Comparison of ENCODE assay signal across 15 cellular contexts in the genomic region with DNA sequence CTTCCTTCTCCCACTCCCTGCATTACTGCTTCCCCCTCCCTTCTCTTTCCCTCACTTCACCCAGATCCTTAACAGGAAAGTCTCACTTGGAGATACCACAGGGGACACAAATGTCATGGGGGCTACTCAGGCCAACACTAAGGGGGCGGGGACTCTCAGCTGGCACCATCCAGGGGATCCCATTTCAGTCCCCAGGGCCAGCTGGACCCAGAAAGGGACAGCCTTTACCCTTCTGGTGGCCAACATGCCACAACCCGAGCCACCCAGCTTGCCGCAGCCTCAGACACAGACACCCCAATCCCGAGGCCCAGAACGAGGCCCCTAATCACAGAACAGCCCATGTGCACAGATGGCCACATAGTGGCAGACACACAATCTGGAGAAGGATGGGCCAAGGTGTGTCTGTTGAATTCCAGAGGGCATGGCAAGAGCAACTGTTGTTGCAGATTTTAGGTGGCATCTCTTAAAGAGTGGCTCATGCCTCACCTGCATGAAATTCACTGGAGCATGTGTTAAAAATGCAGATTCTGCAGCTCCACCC. TPM values are rescaled to one million over a fixed set of nuclear protein-coding genes. Genes with fewer than 3 reads are reported as not detected.
DNase-seq lines count a peak whose midpoint lies in the region; TF ChIP-seq lines count a peak whose summit lies in the region.
"Had no signal": no experiment of that assay in that cellular context is flagged by ENCODE, and none has a peak within 500 bp of the region (broad histone marks: within the 10 kb centered on the region; RNA-seq: fewer than 3 reads in every experiment).

No MANE protein-coding gene starts in this region.

- H3K79me2 ChIP-seq in Loucy (ENCODE audit: insufficient read depth, low read length) (peaks cover 93% of the 10 kb centered on the region), osteoblast (ENCODE audit: insufficient read depth, low read length) (peaks cover 44% of the 10 kb centered on the region)

- H3K4me3 Mint-ChIP-seq in CD4-positive, alpha-beta memory T cell, result peak overlapping the region in 4 of 8 donors; percentile 6 to 57 (median 28)

- H3K4me2 ChIP-seq in Loucy (ENCODE audit: low read depth, low read length, poor library complexity, severe bottlenecking), result peak overlapping the region; percentile 96
- H3K4me2 ChIP-seq in osteoblast (ENCODE audit: insufficient read depth, low read length), result no peak overlapping the region

- no peaks in the 10 kb centered on the region for H3K9me2 ChIP-seq in Loucy (replicated peaks; ENCODE audit: low read depth, low read length)

- H2AFZ ChIP-seq in Loucy (ENCODE audit: low read length) (no peak overlapping the region), osteoblast (ENCODE audit: low read length) (no peak overlapping the region)

- H3K36me3 Mint-ChIP-seq in CD4-positive, alpha-beta memory T cell, result peaks cover 23 to 66% of the 10 kb centered on the region in 2 donors

- intact Hi-C loops in CD4-positive, alpha-beta memory T cell (cut with micrococcal nuclease), result no loop called here

- peak overlapping the region; percentile 81 for H3K9ac ChIP-seq in Loucy (ENCODE audit: low read depth, low read length, poor library complexity, severe bottlenecking)

- H3K9me3 ChIP-seq in CD4-positive, alpha-beta memory T cell (ENCODE audit: control insufficient read depth in 1 of 2, low read length in 2 of 2), result no peaks in the 10 kb centered on the region
- no peaks in the 10 kb centered on the region for H3K9me3 ChIP-seq in Loucy (ENCODE audit: insufficient read depth, low read depth, low read length)
- no peaks in the 10 kb centered on the region for H3K9me3 ChIP-seq in osteoblast (ENCODE audit: low read depth, low read length)
- H3K9me3 ChIP-seq: left lung had no signal

- peaks cover 23% of the 10 kb centered on the region for H3K36me3 ChIP-seq in CD4-positive, alpha-beta memory T cell (ENCODE audit: insufficient read depth, low read length)
- H3K36me3 ChIP-seq in Loucy (ENCODE audit: insufficient read depth, low read length) (peaks cover 11% of the 10 kb centered on the region; the same call in 1 of the 2 replicates), osteoblast (ENCODE audit: insufficient read depth, low read length) (peaks cover 27% of the 10 kb centered on the region)
- H3K36me3 ChIP-seq: cardiac muscle cell had no signal

- CTCF ChIA-PET in CD4-positive, alpha-beta memory T cell (lab: Charles Lee; ENCODE audit: partially characterized antibody), result interaction anchor here (1.4 to 2.0 kb wide), 4 partner anchors 11 to 96 kb away, joined by 3 to 7 read pairs (median 4); a partner anchor contains a TSS

- peaks cover 89% of the 10 kb centered on the region for H3K4me1 ChIP-seq in CD4-positive, alpha-beta memory T cell (ENCODE audit: insufficient read depth, low read length)
- H3K4me1 ChIP-seq in Loucy (ENCODE audit: insufficient read depth, low read length, poor library complexity, severe bottlenecking), result peaks cover 93% of the 10 kb centered on the region
- H3K4me1 ChIP-seq in osteoblast (ENCODE audit: insufficient read depth, low read length), result peaks cover 15% of the 10 kb centered on the region

- no peak overlapping the region for H3K4me3 ChIP-seq in CD4-positive, alpha-beta memory T cell (ENCODE audit: low read length in 2 of 2)
- H3K4me3 ChIP-seq in Loucy (ENCODE audit: low read length, poor library complexity, severe bottlenecking) (peak overlapping the region; percentile 72), coronary artery (peak overlapping the region; percentile 27), osteoblast (ENCODE audit: insufficient read depth, low read length) (no peak overlapping the region)
- H3K4me3 ChIP-seq: cardiac muscle cell, left lung had no signal

- POLR2A ChIA-PET in CD4-positive, alpha-beta memory T cell (lab: Charles Lee; ENCODE audit: partially characterized antibody), result interaction anchor here (2.0 kb wide), 1 partner anchor 9 kb away, joined by 8 read pairs; no protein-coding TSS in a partner anchor

- H3K27ac Mint-ChIP-seq in CD4-positive, alpha-beta memory T cell, result peak overlapping the region; percentile 16 to 91 (median 81)

- peaks cover 10% of the 10 kb centered on the region for H3F3A ChIP-seq in Loucy (ENCODE audit: low read depth)

- no peaks in the 10 kb centered on the region for H3K27me3 ChIP-seq in CD4-positive, alpha-beta memory T cell (ENCODE audit: insufficient read depth, low read length)
- H3K27me3 ChIP-seq in Loucy (ENCODE audit: insufficient read depth, low read length, poor library complexity, severe bottlenecking) (no peaks in the 10 kb centered on the region), osteoblast (ENCODE audit: insufficient read depth, low read length) (no peaks in the 10 kb centered on the region)
- H3K27me3 ChIP-seq: cardiac muscle cell, left lung had no signal

- TF ChIP-seq CTCF in Loucy (conservative IDR thresholded peaks at IDR 0.05; ENCODE audit: low read length) (no peak), coronary artery (IDR thresholded peaks at IDR 0.05) (no peak), osteoblast (IDR thresholded peaks at IDR 0.05; ENCODE audit: extremely low read depth, low read depth, low read length) (no peak)

- DNase-seq in CD4-positive, alpha-beta memory T cell, result no peak
- no peak for DNase-seq in coronary artery (ENCODE audit: low spot score)
- peak; percentile 66 for DNase-seq in osteoblast (ENCODE audit: insufficient read length, low spot score, missing footprints)
- DNase-seq in NCI-H1092 treated with DMSO at 0.1 percent for 48 hours (lab: John Stamatoyannopoulos, UW), result no peak
- no peak for DNase-seq in NCI-H2196 (lab: John Stamatoyannopoulos, UW; ENCODE audit: unreplicated experiment)
- DNase-seq in AG08395 (ENCODE audit: low spot score), result no peak
- DNase-seq: activated gamma-delta T cell, Kasumi-1, left lung, NCI-H1436, NCI-H345, SHP77, T-helper 9 cell had no signal

- no peak overlapping the region for H3K27ac ChIP-seq in CD4-positive, alpha-beta memory T cell (ENCODE audit: low read depth, low read length)
- H3K27ac ChIP-seq in coronary artery, result peak overlapping the region; percentile 60 to 82
- no peak overlapping the region for H3K27ac ChIP-seq in osteoblast (ENCODE audit: low read depth, low read length)

- H3K4me1 Mint-ChIP-seq in CD4-positive, alpha-beta memory T cell, result peaks cover 63 to 96% (median 86%) of the 10 kb centered on the region in 4 donors

- peaks cover 24% of the 10 kb centered on the region for H4K20me1 ChIP-seq in Loucy (ENCODE audit: insufficient read depth, low read length, poor library complexity, severe bottlenecking)
- H4K20me1 ChIP-seq in osteoblast (ENCODE audit: insufficient read depth, low read length), result peaks cover 49% of the 10 kb centered on the region

- H3K27me3 Mint-ChIP-seq in CD4-positive, alpha-beta memory T cell, result no peaks in the 10 kb centered on the region

- H3K9me3 Mint-ChIP-seq in CD4-positive, alpha-beta memory T cell, result peaks cover 0 to 2% (median 0%) of the 10 kb centered on the region in 8 donors

RNA-seq across cellular contexts. Expression of gene CAMK2G, which starts 5.6 kb away (rescaled TPM):
- 10 to 100 TPM; 64.3 to 70.4 TPM for total RNA-seq in CD4-positive, alpha-beta memory T cell
- polyA plus RNA-seq in CD4-positive, alpha-beta memory T cell, result 1 to 10 TPM; 3.8 to 7.8 TPM
- total RNA-seq in osteoblast, result 22.4 and 28.3 TPM in 2 replicates

RNA-seq across cellular contexts. Expression of gene PLAU, which starts 42.2 kb away (rescaled TPM):
- under 1 TPM; 0.64 to 0.91 TPM for total RNA-seq in CD4-positive, alpha-beta memory T cell
- not detected for polyA plus RNA-seq in CD4-positive, alpha-beta memory T cell
- total RNA-seq in osteoblast, result 27.9 and 40.7 TPM in 2 replicates

RNA-seq across cellular contexts. Expression of gene NDST2, which starts 57.3 kb away (rescaled TPM):
- 10 to 100 TPM; 84.8 to 87.7 TPM for total RNA-seq in CD4-positive, alpha-beta memory T cell
- 10 to 100 TPM; 14.4 to 33.7 TPM for polyA plus RNA-seq in CD4-positive, alpha-beta memory T cell
- 30.4 and 35.8 TPM in 2 replicates for total RNA-seq in osteoblast

Comparison
In these comparisons a context has a peak if more than half of its experiments do, and no peak if none do; other contexts are left out.
1. H3K27ac ChIP-seq: peak in coronary artery (2 of 2); none in CD4-positive, alpha-beta memory T cell (single experiment) and osteoblast (single experiment).
2. H3K4me3 ChIP-seq: peak in Loucy (single experiment) and coronary artery (single experiment); none in CD4-positive, alpha-beta memory T cell (0 of 2) and osteoblast (single experiment).
3. RNA of gene PLAU, which starts 42.2 kb away (total RNA-seq): 27.9 to 40.7 TPM in osteoblast; 0.64 to 0.91 TPM in CD4-positive, alpha-beta memory T cell; every median in the first group is over 10 times any median in the second.